In the genomic region with DNA sequence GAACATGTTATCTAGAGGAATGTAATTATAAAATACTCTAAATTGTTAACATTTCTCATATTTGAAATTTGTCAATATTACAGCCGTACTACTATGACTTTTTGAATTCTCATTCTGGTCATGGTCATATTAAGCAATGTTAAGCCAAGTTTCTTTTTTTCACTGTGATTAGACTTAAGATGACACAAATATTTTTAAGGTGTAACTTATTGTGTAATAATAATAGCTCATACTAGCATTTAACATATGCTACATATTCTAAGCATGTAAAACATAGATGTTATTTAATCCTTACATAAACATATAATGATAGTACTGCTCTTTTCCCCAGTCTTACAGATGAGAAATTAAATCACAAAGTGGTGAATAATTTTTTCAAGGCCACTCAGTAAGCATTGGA, we compare ENCODE assay signal across 11 cellular contexts.
"Had no signal": no experiment of that assay in that cellular context is flagged by ENCODE, and none has a peak within 500 bp of the region (broad histone marks: within the 10 kb centered on the region; RNA-seq: fewer than 3 reads in every experiment).

No MANE protein-coding gene starts in this region.

- H3K4me2 ChIP-seq: GM23338 had no signal

- H2AFZ ChIP-seq: GM23248, GM23338 had no signal

- DNase-seq: GM23248, GOT3, H7, H9, HCEC 1CT, HFFc6 had no signal

- H3K4me3 ChIP-seq: GM23248, GM23338, HAP-1 had no signal

- FAIRE-seq: H1, H54 had no signal

- ATAC-seq: GM23338, HCT116 had no signal

- H3K9me3 ChIP-seq: HAP-1 had no signal

- H3K4me1 ChIP-seq: HAP-1 had no signal

- H3K27ac ChIP-seq: GM23248 had no signal

- H3K9ac ChIP-seq: GM23248 had no signal
